In the genomic region with DNA sequence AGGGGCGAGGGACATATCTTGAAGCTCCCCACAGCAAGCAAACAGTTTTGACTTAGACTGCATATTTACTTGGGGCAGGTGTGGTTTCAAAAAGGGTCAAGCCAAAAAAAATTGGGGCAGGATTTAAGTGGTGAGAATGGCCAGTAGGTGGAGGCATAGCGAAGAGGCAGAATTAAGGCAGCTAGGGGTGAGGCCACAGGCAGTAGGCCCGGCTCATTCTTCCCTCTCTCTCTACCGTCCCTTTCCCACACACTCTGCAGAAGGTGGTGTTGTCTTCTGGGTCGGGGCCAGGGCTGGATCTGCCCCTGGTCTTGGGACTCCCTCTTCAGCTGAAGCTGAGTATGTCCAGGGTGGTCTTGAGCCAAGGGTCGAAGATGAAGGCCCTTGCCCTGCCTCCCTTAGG, we compare ENCODE assay signal across 8 cellular contexts. TPM values are rescaled to one million over a fixed set of nuclear protein-coding genes. Genes with fewer than 3 reads are reported as not detected.
DNase-seq lines count a peak whose midpoint lies in the region; ATAC-seq, FAIRE-seq and TF ChIP-seq lines count a peak whose summit lies in the region.

No MANE protein-coding gene starts in this region.

- TF ChIP-seq CTCF in keratinocyte (optimal IDR thresholded peaks at IDR 0.05 in 1 of 3, IDR thresholded peaks at IDR 0.05 in 1 of 3, conservative IDR thresholded peaks at IDR 0.05 in 1 of 3; ENCODE audit: extremely low read depth in 1 of 3, insufficient read depth in 2 of 3, low read length in 3 of 3) = peak; percentile 74 to 81 (median 78)

- H3K9me1 ChIP-seq in keratinocyte (ENCODE audit: control insufficient read depth, extremely low read depth, insufficient read depth, low read length) = no peaks in the 10 kb centered on the region

- no peaks in the 10 kb centered on the region for H3K79me2 ChIP-seq in keratinocyte (ENCODE audit: control insufficient read depth, insufficient read depth, low read length)

- H3K4me2 ChIP-seq in keratinocyte (ENCODE audit: control insufficient read depth, extremely low read depth, insufficient read depth, low read depth, low read length) = no peak overlapping the region

- dilution Hi-C loops in keratinocyte (cut with MboI; ENCODE audit: extremely low pct_ligation_motif_present, low sequenced_read_pairs) = no loop called here

- H3K9ac ChIP-seq in adipocyte (ENCODE audit: low read length) (peak overlapping the region; percentile 30), keratinocyte (ENCODE audit: control insufficient read depth, extremely low read depth, insufficient read depth, low read length) (no peak overlapping the region)

- H3K27ac ChIP-seq in keratinocyte (ENCODE audit: control insufficient read depth, insufficient read depth, low read length) = no peak overlapping the region

- peak overlapping the region; percentile 54 for H2AFZ ChIP-seq in keratinocyte (ENCODE audit: control insufficient read depth, low read length)

- H3K4me1 ChIP-seq in adipocyte (ENCODE audit: control insufficient read depth, insufficient read depth, low read length) = no peaks in the 10 kb centered on the region
- peaks cover 3% of the 10 kb centered on the region for H3K4me1 ChIP-seq in keratinocyte (ENCODE audit: control insufficient read depth, extremely low read depth, insufficient read depth, low read length)

- H3K27me3 ChIP-seq in adipocyte (replicated peaks; ENCODE audit: control insufficient read depth, insufficient read depth, low read length) (peaks cover 4% of the 10 kb centered on the region), keratinocyte (ENCODE audit: control insufficient read depth, extremely low read depth, insufficient read depth, low read length) (no peaks in the 10 kb centered on the region)

- H3K4me3 ChIP-seq in adipocyte (ENCODE audit: low read length) (no peak overlapping the region), keratinocyte (ENCODE audit: control insufficient read depth in 2 of 3, extremely low read depth in 1 of 3, insufficient read depth in 2 of 3, low read depth in 1 of 3, low read length in 3 of 3) (no peak overlapping the region)

- peak; percentile 59 for FAIRE-seq in keratinocyte (lab: Jason Lieb, UNC)

- H3K9me3 ChIP-seq in adipocyte (ENCODE audit: control insufficient read depth, low read length) (no peaks in the 10 kb centered on the region), keratinocyte (ENCODE audit: control insufficient read depth, low read depth, low read length) (no peaks in the 10 kb centered on the region)

- H3K36me3 ChIP-seq in adipocyte (ENCODE audit: control insufficient read depth, insufficient read depth, low read length, severe bottlenecking) = no peaks in the 10 kb centered on the region
- H3K36me3 ChIP-seq in keratinocyte (ENCODE audit: control insufficient read depth in 2 of 2, extremely low read depth in 1 of 2, insufficient read depth in 2 of 2, low read length in 2 of 2) = no peaks in the 10 kb centered on the region

- H4K20me1 ChIP-seq in keratinocyte (ENCODE audit: control insufficient read depth, extremely low read depth, insufficient read depth, low read length) = no peaks in the 10 kb centered on the region

- peak; percentile 12 for DNase-seq in stimulated activated CD4-positive, alpha-beta T cell treated with anti-CD3 and anti-CD28 coated beads, Interleukin-1b, Interleukin-23, amount 100 ng/mL, for 48 hours
- DNase-seq in stimulated activated CD4-positive, alpha-beta T cell treated with anti-CD3 and anti-CD28 coated beads, Interleukin-4, amount 100 ng/mL, for 1 hour = no peak
- DNase-seq in NCI-H2196 (lab: John Stamatoyannopoulos, UW; ENCODE audit: unreplicated experiment) (peak; percentile 18), adipocyte (ENCODE audit: low read depth) (peak; percentile 67), keratinocyte (ENCODE audit: low read depth, low spot score) (no peak)

- ATAC-seq in HG03565 (IDR thresholded peaks at IDR 0.05; ENCODE audit: unreplicated experiment) (no peak), GM18511 (IDR thresholded peaks at IDR 0.05; ENCODE audit: unreplicated experiment) (no peak), HG03469 (IDR thresholded peaks at IDR 0.05; ENCODE audit: unreplicated experiment) (no peak)

RNA-seq across cellular contexts. Expression of gene SHBG, which starts 2.6 kb away (rescaled TPM):
- 0.14 to 0.44 TPM (median 0.23 TPM) in 3 replicates for polyA plus RNA-seq in keratinocyte
- not detected for polyA plus RNA-seq in keratinocyte (2011; ENCODE audit: low read depth)
- polyA plus RNA-seq in keratinocyte (2011; cell fraction: cytosol; rRNA removed) = 0.12 and 0.17 TPM in 2 replicates
- polyA plus RNA-seq in keratinocyte (2011; cell fraction: nucleus; rRNA removed) = 0.17 and 0.41 TPM in 2 replicates
- polyA plus RNA-seq in keratinocyte (2012; ENCODE audit: low replicate concordance) = 0.27 and 0.28 TPM in 2 replicates
- polyA minus RNA-seq in keratinocyte = not detected in 3 replicates
- not detected for polyA minus RNA-seq in keratinocyte (2011; cell fraction: cytosol; rRNA and poly(A)+ RNA removed)
- 0.63 TPM in 1 of 2 replicates, not detected in the other for polyA minus RNA-seq in keratinocyte (2011; cell fraction: nucleus; rRNA and poly(A)+ RNA removed)

RNA-seq across cellular contexts. Expression of gene SAT2, which starts 4.9 kb away (rescaled TPM):
- 23.5 to 26.9 TPM (median 25.8 TPM) in 3 replicates for polyA plus RNA-seq in keratinocyte
- 43.2 TPM for polyA plus RNA-seq in keratinocyte (2011; ENCODE audit: low read depth)
- 20.9 and 25.2 TPM in 2 replicates for polyA plus RNA-seq in keratinocyte (2011; cell fraction: cytosol; rRNA removed)
- 37.4 and 39.0 TPM in 2 replicates for polyA plus RNA-seq in keratinocyte (2011; cell fraction: nucleus; rRNA removed)
- 41.1 and 68.2 TPM in 2 replicates for polyA plus RNA-seq in keratinocyte (2012; ENCODE audit: low replicate concordance)
- 6.8 to 8.1 TPM (median 7.4 TPM) in 3 replicates for polyA minus RNA-seq in keratinocyte
- 7.1 TPM for polyA minus RNA-seq in keratinocyte (2011; cell fraction: cytosol; rRNA and poly(A)+ RNA removed)
- polyA minus RNA-seq in keratinocyte (2011; cell fraction: nucleus; rRNA and poly(A)+ RNA removed) = 3.7 and 5.3 TPM in 2 replicates

RNA-seq across cellular contexts. Expression of gene FXR2, which starts 17.8 kb away (rescaled TPM):
- polyA plus RNA-seq in keratinocyte = 30.6 to 44.3 TPM (median 32.2 TPM) in 3 replicates
- 18.0 TPM for polyA plus RNA-seq in keratinocyte (2011; ENCODE audit: low read depth)
- polyA plus RNA-seq in keratinocyte (2011; cell fraction: cytosol; rRNA removed) = 30.5 and 40.9 TPM in 2 replicates
- 54.7 and 71.5 TPM in 2 replicates for polyA plus RNA-seq in keratinocyte (2011; cell fraction: nucleus; rRNA removed)
- polyA plus RNA-seq in keratinocyte (2012; ENCODE audit: low replicate concordance) = 27.7 and 31.6 TPM in 2 replicates
- polyA minus RNA-seq in keratinocyte = 30.3 to 82.2 TPM (median 47.0 TPM) in 3 replicates
- polyA minus RNA-seq in keratinocyte (2011; cell fraction: cytosol; rRNA and poly(A)+ RNA removed) = 51.0 TPM
- 21.5 and 22.6 TPM in 2 replicates for polyA minus RNA-seq in keratinocyte (2011; cell fraction: nucleus; rRNA and poly(A)+ RNA removed)

RNA-seq across cellular contexts. Expression of gene ATP1B2, which starts 18.2 kb away (rescaled TPM):
- polyA plus RNA-seq in keratinocyte = not detected in 3 replicates
- not detected for polyA plus RNA-seq in keratinocyte (2011; ENCODE audit: low read depth)
- polyA plus RNA-seq in keratinocyte (2011; cell fraction: cytosol; rRNA removed) = not detected in 2 replicates
- polyA plus RNA-seq in keratinocyte (2011; cell fraction: nucleus; rRNA removed) = not detected in 2 replicates
- not detected in 2 replicates for polyA plus RNA-seq in keratinocyte (2012; ENCODE audit: low replicate concordance)
- not detected in 3 replicates for polyA minus RNA-seq in keratinocyte
- polyA minus RNA-seq in keratinocyte (2011; cell fraction: cytosol; rRNA and poly(A)+ RNA removed) = not detected
- not detected in 2 replicates for polyA minus RNA-seq in keratinocyte (2011; cell fraction: nucleus; rRNA and poly(A)+ RNA removed)

RNA-seq across cellular contexts. Expression of gene SOX15, which starts 42.6 kb away (rescaled TPM):
- polyA plus RNA-seq in keratinocyte = 85.7 to 111 TPM (median 86.2 TPM) in 3 replicates
- 21.8 TPM for polyA plus RNA-seq in keratinocyte (2011; ENCODE audit: low read depth)
- polyA plus RNA-seq in keratinocyte (2011; cell fraction: cytosol; rRNA removed) = 60.4 and 130 TPM in 2 replicates
- 100.0 and 127 TPM in 2 replicates for polyA plus RNA-seq in keratinocyte (2011; cell fraction: nucleus; rRNA removed)
- polyA plus RNA-seq in keratinocyte (2012; ENCODE audit: low replicate concordance) = 93.4 and 183 TPM in 2 replicates
- polyA minus RNA-seq in keratinocyte = 38.9 to 110 TPM (median 44.2 TPM) in 3 replicates
- polyA minus RNA-seq in keratinocyte (2011; cell fraction: cytosol; rRNA and poly(A)+ RNA removed) = 177 TPM
- polyA minus RNA-seq in keratinocyte (2011; cell fraction: nucleus; rRNA and poly(A)+ RNA removed) = 83.3 and 86.1 TPM in 2 replicates

Comparison
In these comparisons a context has a peak if more than half of its experiments do, and no peak if none do; other contexts are left out.
1. DNase-seq: peak in stimulated activated CD4-positive, alpha-beta T cell treated with anti-CD3 and anti-CD28 coated beads, Interleukin-1b, Interleukin-23, amount 100 ng/mL, for 48 hours (single experiment), NCI-H2196 (single experiment) and adipocyte (single experiment); none in stimulated activated CD4-positive, alpha-beta T cell treated with anti-CD3 and anti-CD28 coated beads, Interleukin-4, amount 100 ng/mL, for 1 hour (single experiment) and keratinocyte (single experiment).